2 cellular contexts compared by ENCODE assay signal in the genomic region with DNA sequence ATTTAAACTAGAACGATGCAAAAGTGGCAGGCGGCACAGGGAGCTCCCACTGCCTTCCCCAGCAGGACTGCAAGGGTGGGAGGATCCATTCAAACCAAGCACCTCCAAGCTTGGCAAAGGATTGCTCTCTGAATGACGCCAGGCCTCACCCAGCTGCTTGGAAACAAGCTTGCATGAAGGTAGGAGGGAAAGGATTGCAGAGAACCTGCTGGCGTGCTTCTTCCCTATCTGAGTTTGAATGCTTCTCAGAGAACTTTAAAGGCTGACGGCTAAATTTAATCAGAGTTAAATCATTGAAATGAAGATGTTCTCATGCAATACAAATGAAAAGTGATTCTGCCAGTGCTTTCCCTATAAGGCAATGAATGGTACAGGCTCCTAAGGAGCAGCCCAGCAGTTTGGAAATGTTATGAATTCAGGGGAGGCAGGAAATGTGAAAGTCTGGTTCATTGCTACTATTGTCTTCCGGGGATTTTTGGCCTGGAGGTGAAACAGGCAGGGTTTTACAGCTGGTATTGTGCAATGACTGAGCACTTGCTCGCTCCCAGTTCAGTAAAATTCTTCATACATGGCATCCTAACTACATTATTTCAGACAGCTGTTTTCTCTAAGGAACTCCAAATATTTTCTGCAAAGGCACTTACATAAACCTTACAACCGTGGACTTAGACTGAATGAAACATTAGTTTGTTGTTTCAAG.
A peak's percentile ranks its signal among the peaks of the same experiment; 100 is the strongest.
TF ChIP-seq lines count a peak whose summit lies in the region.

No MANE protein-coding gene starts in this region.

TF ChIP-seq in GM23338, 12 proteins besides CTCF, POLR2A, EP300 and RAD21 (continued from another document and continues in another):
- TF ChIP-seq, protein P1, sequence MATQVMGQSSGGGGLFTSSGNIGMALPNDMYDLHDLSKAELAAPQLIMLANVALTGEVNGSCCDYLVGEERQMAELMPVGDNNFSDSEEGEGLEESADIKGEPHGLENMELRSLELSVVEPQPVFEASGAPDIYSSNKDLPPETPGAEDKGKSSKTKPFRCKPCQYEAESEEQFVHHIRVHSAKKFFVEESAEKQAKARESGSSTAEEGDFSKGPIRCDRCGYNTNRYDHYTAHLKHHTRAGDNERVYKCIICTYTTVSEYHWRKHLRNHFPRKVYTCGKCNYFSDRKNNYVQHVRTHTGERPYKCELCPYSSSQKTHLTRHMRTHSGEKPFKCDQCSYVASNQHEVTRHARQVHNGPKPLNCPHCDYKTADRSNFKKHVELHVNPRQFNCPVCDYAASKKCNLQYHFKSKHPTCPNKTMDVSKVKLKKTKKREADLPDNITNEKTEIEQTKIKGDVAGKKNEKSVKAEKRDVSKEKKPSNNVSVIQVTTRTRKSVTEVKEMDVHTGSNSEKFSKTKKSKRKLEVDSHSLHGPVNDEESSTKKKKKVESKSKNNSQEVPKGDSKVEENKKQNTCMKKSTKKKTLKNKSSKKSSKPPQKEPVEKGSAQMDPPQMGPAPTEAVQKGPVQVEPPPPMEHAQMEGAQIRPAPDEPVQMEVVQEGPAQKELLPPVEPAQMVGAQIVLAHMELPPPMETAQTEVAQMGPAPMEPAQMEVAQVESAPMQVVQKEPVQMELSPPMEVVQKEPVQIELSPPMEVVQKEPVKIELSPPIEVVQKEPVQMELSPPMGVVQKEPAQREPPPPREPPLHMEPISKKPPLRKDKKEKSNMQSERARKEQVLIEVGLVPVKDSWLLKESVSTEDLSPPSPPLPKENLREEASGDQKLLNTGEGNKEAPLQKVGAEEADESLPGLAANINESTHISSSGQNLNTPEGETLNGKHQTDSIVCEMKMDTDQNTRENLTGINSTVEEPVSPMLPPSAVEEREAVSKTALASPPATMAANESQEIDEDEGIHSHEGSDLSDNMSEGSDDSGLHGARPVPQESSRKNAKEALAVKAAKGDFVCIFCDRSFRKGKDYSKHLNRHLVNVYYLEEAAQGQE (IDR thresholded peaks at IDR 0.05; ENCODE audit: unreplicated experiment), result no peak
- no peak for TF ChIP-seq EZH2phosphoT487 (IDR thresholded peaks at IDR 0.05; ENCODE audit: unreplicated experiment)
- no peak for TF ChIP-seq ZNF114 (CRISPR knock-in tag; IDR thresholded peaks at IDR 0.05)
- TF ChIP-seq JUNB (IDR thresholded peaks at IDR 0.05; ENCODE audit: unreplicated experiment), result no peak
- TF ChIP-seq NANOG (IDR thresholded peaks at IDR 0.05; ENCODE audit: borderline replicate concordance), result no peak
- TF ChIP-seq EZH2 (IDR thresholded peaks at IDR 0.05; ENCODE audit: low read depth, unreplicated experiment), result no peak
- TF ChIP-seq ZNF331 (CRISPR knock-in tag; IDR thresholded peaks at IDR 0.05; ENCODE audit: low read depth), result no peak
- TF ChIP-seq, protein P2, sequence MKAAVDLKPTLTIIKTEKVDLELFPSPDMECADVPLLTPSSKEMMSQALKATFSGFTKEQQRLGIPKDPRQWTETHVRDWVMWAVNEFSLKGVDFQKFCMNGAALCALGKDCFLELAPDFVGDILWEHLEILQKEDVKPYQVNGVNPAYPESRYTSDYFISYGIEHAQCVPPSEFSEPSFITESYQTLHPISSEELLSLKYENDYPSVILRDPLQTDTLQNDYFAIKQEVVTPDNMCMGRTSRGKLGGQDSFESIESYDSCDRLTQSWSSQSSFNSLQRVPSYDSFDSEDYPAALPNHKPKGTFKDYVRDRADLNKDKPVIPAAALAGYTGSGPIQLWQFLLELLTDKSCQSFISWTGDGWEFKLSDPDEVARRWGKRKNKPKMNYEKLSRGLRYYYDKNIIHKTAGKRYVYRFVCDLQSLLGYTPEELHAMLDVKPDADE (IDR thresholded peaks at IDR 0.05), result no peak
- TF ChIP-seq POLR2AphosphoS5 (IDR thresholded peaks at IDR 0.05; ENCODE audit: low read depth), result no peak

TF ChIP-seq in SK-N-SH, 30 proteins besides CTCF, POLR2A, EP300 and RAD21 (continued from another document):
- TF ChIP-seq, protein P3, sequence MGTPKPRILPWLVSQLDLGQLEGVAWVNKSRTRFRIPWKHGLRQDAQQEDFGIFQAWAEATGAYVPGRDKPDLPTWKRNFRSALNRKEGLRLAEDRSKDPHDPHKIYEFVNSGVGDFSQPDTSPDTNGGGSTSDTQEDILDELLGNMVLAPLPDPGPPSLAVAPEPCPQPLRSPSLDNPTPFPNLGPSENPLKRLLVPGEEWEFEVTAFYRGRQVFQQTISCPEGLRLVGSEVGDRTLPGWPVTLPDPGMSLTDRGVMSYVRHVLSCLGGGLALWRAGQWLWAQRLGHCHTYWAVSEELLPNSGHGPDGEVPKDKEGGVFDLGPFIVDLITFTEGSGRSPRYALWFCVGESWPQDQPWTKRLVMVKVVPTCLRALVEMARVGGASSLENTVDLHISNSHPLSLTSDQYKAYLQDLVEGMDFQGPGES (IDR thresholded peaks at IDR 0.05; ENCODE audit: low read depth, low read length), result no peak
- peak; percentile 65; the same call in 1 of the 2 replicates for TF ChIP-seq TCF12 (IDR thresholded peaks at IDR 0.05)
- TF ChIP-seq, protein P4, sequence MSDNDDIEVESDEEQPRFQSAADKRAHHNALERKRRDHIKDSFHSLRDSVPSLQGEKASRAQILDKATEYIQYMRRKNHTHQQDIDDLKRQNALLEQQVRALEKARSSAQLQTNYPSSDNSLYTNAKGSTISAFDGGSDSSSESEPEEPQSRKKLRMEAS (IDR thresholded peaks at IDR 0.05; ENCODE audit: low read depth), result no peak
- TF ChIP-seq, protein P5, sequence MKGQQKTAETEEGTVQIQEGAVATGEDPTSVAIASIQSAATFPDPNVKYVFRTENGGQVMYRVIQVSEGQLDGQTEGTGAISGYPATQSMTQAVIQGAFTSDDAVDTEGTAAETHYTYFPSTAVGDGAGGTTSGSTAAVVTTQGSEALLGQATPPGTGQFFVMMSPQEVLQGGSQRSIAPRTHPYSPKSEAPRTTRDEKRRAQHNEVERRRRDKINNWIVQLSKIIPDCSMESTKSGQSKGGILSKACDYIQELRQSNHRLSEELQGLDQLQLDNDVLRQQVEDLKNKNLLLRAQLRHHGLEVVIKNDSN (IDR thresholded peaks at IDR 0.05; ENCODE audit: borderline replicate concordance, low read depth), result no peak
- TF ChIP-seq SIN3A (IDR thresholded peaks at IDR 0.05; ENCODE audit: borderline replicate concordance, low read depth, low read length), result no peak
- no peak for TF ChIP-seq FOSL2 (IDR thresholded peaks at IDR 0.05; ENCODE audit: borderline replicate concordance, low read depth)
- no peak for TF ChIP-seq RFX5 (IDR thresholded peaks at IDR 0.05; ENCODE audit: low read length)
- no peak for TF ChIP-seq TAF1 (IDR thresholded peaks at IDR 0.05; ENCODE audit: borderline replicate concordance, low read depth, low read length)
- TF ChIP-seq POLR2AphosphoS5 (IDR thresholded peaks at IDR 0.05; ENCODE audit: low read depth, low read length), result no peak
- TF ChIP-seq TEAD4 (IDR thresholded peaks at IDR 0.05; ENCODE audit: borderline replicate concordance, insufficient read depth), result no peak
- TF ChIP-seq NFIC (IDR thresholded peaks at IDR 0.05; ENCODE audit: borderline replicate concordance), result 0 out of 2 replicates have a peak, but pooled peaks have one; percentile 15
- TF ChIP-seq MXI1 (IDR thresholded peaks at IDR 0.05; ENCODE audit: low read depth, low read length), result peak; percentile 26; the same call in 1 of the 2 replicates
- TF ChIP-seq, protein P6, sequence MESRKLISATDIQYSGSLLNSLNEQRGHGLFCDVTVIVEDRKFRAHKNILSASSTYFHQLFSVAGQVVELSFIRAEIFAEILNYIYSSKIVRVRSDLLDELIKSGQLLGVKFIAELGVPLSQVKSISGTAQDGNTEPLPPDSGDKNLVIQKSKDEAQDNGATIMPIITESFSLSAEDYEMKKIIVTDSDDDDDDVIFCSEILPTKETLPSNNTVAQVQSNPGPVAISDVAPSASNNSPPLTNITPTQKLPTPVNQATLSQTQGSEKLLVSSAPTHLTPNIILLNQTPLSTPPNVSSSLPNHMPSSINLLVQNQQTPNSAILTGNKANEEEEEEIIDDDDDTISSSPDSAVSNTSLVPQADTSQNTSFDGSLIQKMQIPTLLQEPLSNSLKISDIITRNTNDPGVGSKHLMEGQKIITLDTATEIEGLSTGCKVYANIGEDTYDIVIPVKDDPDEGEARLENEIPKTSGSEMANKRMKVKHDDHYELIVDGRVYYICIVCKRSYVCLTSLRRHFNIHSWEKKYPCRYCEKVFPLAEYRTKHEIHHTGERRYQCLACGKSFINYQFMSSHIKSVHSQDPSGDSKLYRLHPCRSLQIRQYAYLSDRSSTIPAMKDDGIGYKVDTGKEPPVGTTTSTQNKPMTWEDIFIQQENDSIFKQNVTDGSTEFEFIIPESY (IDR thresholded peaks at IDR 0.05; ENCODE audit: borderline replicate concordance, low read depth), result no peak
- no peak for TF ChIP-seq NRF1 (IDR thresholded peaks at IDR 0.05; ENCODE audit: low read depth, low read length)
- TF ChIP-seq SMC3 (IDR thresholded peaks at IDR 0.05; ENCODE audit: low read depth, low read length), result no peak
- TF ChIP-seq FOXJ3 (CRISPR knock-in tag; IDR thresholded peaks at IDR 0.05), result no peak
- TF ChIP-seq GATA2 (CRISPR knock-in tag; IDR thresholded peaks at IDR 0.05), result no peak
- TF ChIP-seq GABPA (IDR thresholded peaks at IDR 0.05; ENCODE audit: low read depth), result 0 out of 2 replicates have a peak, but pooled peaks have one; percentile 21
- TF ChIP-seq MEF2A (IDR thresholded peaks at IDR 0.05; ENCODE audit: borderline replicate concordance, low read depth), result no peak
- TF ChIP-seq JUND (IDR thresholded peaks at IDR 0.05), result no peak
- TF ChIP-seq, protein P1 (IDR thresholded peaks at IDR 0.05; ENCODE audit: low read depth, low read length), result no peak
